8 cellular contexts compared by ENCODE assay signal in genomic region chr7:7099584-7100014, GRCh38.
DNase-seq lines count a peak whose midpoint lies in the region; ATAC-seq lines count a peak whose summit lies in the region.

No MANE protein-coding gene starts in this region.

- H3K23ac ChIP-seq in trophoblast cell (ENCODE audit: low read length): no peak overlapping the region

- H3K4me2 ChIP-seq in trophoblast cell (ENCODE audit: low read length): no peak overlapping the region

- ATAC-seq in HG02759 (IDR thresholded peaks at IDR 0.05; ENCODE audit: unreplicated experiment): no peak

- H2BK5ac ChIP-seq in trophoblast cell (ENCODE audit: low read depth, low read length, poor library complexity): no peak overlapping the region

- H2BK120ac ChIP-seq in trophoblast cell (ENCODE audit: insufficient read depth, low read length, poor library complexity): no peak overlapping the region

- peak overlapping the region; percentile 86 for H3K27ac ChIP-seq in trophoblast cell (ENCODE audit: low read depth, low read length)

- no peak overlapping the region for H4K8ac ChIP-seq in trophoblast cell (ENCODE audit: low read depth, low read length)

- no CpG with 5 or more reads among the region's 1 CpG for WGBS in trophoblast cell (ENCODE audit: extremely low coverage, insufficient coverage, insufficient read length)

- H2BK12ac ChIP-seq in trophoblast cell (ENCODE audit: low read length): no peak overlapping the region

- H3K4me1 ChIP-seq in trophoblast cell (ENCODE audit: control insufficient read depth in 1 of 2, insufficient read depth in 2 of 2, low read length in 2 of 2): peaks cover 9 to 12% of the 10 kb centered on the region in 2 experiments

- H2AFZ ChIP-seq in trophoblast cell (ENCODE audit: insufficient read depth, low read length, poor library complexity): no peak overlapping the region

- no peaks in the 10 kb centered on the region for H3K27me3 ChIP-seq in trophoblast cell (ENCODE audit: insufficient read depth, low read length)

- H3K79me2 ChIP-seq in trophoblast cell (ENCODE audit: control insufficient read depth, insufficient read depth, low read length, poor library complexity): no peaks in the 10 kb centered on the region

- H3K4ac ChIP-seq in trophoblast cell (ENCODE audit: low read depth, low read length): no peak overlapping the region

- peaks cover 24% of the 10 kb centered on the region for H3K79me1 ChIP-seq in trophoblast cell (ENCODE audit: low read length)

- H3K9me3 ChIP-seq in trophoblast cell (ENCODE audit: insufficient read depth, low read depth, low read length): no peaks in the 10 kb centered on the region

- no peak overlapping the region for H4K12ac ChIP-seq in trophoblast cell (ENCODE audit: low read depth, low read length)

- H3K4me3 ChIP-seq in trophoblast cell (ENCODE audit: low read depth, low read length): no peak overlapping the region

- no peaks in the 10 kb centered on the region for H3K36me3 ChIP-seq in trophoblast cell (ENCODE audit: control insufficient read depth in 1 of 2, insufficient read depth in 2 of 2, low read length in 2 of 2)

- H3K9ac ChIP-seq in trophoblast cell (ENCODE audit: low read length): no peak overlapping the region

- no peak overlapping the region for H3K18ac ChIP-seq in trophoblast cell (ENCODE audit: low read length)

- H4K91ac ChIP-seq in trophoblast cell (ENCODE audit: low read depth, low read length): no peak overlapping the region

- no peak overlapping the region for H2AK5ac ChIP-seq in trophoblast cell (ENCODE audit: low read length)

- DNase-seq in NCI-H2227 (lab: John Stamatoyannopoulos, UW; ENCODE audit: unreplicated experiment): peak; percentile 36
- no peak for DNase-seq in NCI-H2227 treated with DMSO at 0.1 percent for 48 hours (lab: John Stamatoyannopoulos, UW)
- peak; percentile 96 for DNase-seq in SW480 (ENCODE audit: low spot score)
- DNase-seq in glomerular visceral epithelial cell (ENCODE audit: extremely low spot score): peak; percentile 96
- DNase-seq in trophoblast cell: peak; percentile 92 to 97
- no peak for DNase-seq in activated CD4-positive, alpha-beta T cell treated with anti-CD3 and anti-CD28 coated beads for 4 hours
- no peak for DNase-seq in GM19238 (ENCODE audit: insufficient read length, low spot score)

- no peak overlapping the region for H3K14ac ChIP-seq in trophoblast cell (ENCODE audit: low read length)

Comparison
In these comparisons a context has a peak if more than half of its experiments do, and no peak if none do; other contexts are left out.
1. DNase-seq: peak in NCI-H2227 (single experiment), SW480 (single experiment), glomerular visceral epithelial cell (single experiment) and trophoblast cell (2 of 2); none in NCI-H2227 treated with DMSO at 0.1 percent for 48 hours (single experiment), activated CD4-positive, alpha-beta T cell treated with anti-CD3 and anti-CD28 coated beads for 4 hours (0 of 2) and GM19238 (single experiment).